Comparison of ENCODE assay signal across 1 cellular context in genomic region chr12:122895757-122896636, GRCh38.
TF ChIP-seq lines count a peak whose summit lies in the region.

A gene with protein sequence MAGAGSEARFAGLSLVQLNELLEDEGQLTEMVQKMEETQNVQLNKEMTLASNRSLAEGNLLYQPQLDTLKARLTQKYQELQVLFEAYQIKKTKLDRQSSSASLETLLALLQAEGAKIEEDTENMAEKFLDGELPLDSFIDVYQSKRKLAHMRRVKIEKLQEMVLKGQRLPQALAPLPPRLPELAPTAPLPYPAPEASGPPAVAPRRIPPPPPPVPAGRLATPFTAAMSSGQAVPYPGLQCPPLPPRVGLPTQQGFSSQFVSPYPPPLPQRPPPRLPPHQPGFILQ (minus strand): TSS chr12:122896124. CDS start chr12:122896062, 62 bp downstream.

TF ChIP-seq in K562, 482 proteins besides CTCF, POLR2A, EP300 and RAD21 (continued from another document and continues in another):
- TF ChIP-seq, protein P1, sequence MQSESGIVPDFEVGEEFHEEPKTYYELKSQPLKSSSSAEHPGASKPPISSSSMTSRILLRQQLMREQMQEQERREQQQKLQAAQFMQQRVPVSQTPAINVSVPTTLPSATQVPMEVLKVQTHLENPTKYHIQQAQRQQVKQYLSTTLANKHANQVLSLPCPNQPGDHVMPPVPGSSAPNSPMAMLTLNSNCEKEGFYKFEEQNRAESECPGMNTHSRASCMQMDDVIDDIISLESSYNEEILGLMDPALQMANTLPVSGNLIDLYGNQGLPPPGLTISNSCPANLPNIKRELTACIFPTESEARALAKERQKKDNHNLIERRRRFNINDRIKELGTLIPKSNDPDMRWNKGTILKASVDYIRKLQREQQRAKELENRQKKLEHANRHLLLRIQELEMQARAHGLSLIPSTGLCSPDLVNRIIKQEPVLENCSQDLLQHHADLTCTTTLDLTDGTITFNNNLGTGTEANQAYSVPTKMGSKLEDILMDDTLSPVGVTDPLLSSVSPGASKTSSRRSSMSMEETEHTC (IDR thresholded peaks at IDR 0.05), result peak; percentile 54
- TF ChIP-seq, protein P2, sequence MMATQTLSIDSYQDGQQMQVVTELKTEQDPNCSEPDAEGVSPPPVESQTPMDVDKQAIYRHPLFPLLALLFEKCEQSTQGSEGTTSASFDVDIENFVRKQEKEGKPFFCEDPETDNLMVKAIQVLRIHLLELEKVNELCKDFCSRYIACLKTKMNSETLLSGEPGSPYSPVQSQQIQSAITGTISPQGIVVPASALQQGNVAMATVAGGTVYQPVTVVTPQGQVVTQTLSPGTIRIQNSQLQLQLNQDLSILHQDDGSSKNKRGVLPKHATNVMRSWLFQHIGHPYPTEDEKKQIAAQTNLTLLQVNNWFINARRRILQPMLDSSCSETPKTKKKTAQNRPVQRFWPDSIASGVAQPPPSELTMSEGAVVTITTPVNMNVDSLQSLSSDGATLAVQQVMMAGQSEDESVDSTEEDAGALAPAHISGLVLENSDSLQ (IDR thresholded peaks at IDR 0.05), result peak; percentile 63; the same call in 1 of the 2 replicates
- TF ChIP-seq ZNF79 (CRISPR knock-in tag; IDR thresholded peaks at IDR 0.05; ENCODE audit: low read depth), result no peak
- TF ChIP-seq, protein P3, sequence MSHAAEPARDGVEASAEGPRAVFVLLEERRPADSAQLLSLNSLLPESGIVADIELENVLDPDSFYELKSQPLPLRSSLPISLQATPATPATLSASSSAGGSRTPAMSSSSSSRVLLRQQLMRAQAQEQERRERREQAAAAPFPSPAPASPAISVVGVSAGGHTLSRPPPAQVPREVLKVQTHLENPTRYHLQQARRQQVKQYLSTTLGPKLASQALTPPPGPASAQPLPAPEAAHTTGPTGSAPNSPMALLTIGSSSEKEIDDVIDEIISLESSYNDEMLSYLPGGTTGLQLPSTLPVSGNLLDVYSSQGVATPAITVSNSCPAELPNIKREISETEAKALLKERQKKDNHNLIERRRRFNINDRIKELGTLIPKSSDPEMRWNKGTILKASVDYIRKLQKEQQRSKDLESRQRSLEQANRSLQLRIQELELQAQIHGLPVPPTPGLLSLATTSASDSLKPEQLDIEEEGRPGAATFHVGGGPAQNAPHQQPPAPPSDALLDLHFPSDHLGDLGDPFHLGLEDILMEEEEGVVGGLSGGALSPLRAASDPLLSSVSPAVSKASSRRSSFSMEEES (CRISPR knock-in tag; IDR thresholded peaks at IDR 0.05), result peak; percentile 89
- TF ChIP-seq, protein P4, sequence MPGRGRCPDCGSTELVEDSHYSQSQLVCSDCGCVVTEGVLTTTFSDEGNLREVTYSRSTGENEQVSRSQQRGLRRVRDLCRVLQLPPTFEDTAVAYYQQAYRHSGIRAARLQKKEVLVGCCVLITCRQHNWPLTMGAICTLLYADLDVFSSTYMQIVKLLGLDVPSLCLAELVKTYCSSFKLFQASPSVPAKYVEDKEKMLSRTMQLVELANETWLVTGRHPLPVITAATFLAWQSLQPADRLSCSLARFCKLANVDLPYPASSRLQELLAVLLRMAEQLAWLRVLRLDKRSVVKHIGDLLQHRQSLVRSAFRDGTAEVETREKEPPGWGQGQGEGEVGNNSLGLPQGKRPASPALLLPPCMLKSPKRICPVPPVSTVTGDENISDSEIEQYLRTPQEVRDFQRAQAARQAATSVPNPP (IDR thresholded peaks at IDR 0.05; ENCODE audit: borderline replicate concordance, insufficient read depth, insufficient read length), result no peak
- no peak for TF ChIP-seq RUNX1 (IDR thresholded peaks at IDR 0.05; ENCODE audit: low read depth)
- TF ChIP-seq MEF2D (tag; conservative IDR thresholded peaks at IDR 0.05; ENCODE audit: low read depth), result no peak
- no peak for TF ChIP-seq U2AF1 (optimal IDR thresholded peaks at IDR 0.05; ENCODE audit: low read depth, low read length)
- TF ChIP-seq, protein P5, sequence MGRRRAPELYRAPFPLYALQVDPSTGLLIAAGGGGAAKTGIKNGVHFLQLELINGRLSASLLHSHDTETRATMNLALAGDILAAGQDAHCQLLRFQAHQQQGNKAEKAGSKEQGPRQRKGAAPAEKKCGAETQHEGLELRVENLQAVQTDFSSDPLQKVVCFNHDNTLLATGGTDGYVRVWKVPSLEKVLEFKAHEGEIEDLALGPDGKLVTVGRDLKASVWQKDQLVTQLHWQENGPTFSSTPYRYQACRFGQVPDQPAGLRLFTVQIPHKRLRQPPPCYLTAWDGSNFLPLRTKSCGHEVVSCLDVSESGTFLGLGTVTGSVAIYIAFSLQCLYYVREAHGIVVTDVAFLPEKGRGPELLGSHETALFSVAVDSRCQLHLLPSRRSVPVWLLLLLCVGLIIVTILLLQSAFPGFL (CRISPR knock-in tag; IDR thresholded peaks at IDR 0.05), result no peak
- peak; percentile 99 for TF ChIP-seq ATF7 (IDR thresholded peaks at IDR 0.05)
- TF ChIP-seq, protein P6, sequence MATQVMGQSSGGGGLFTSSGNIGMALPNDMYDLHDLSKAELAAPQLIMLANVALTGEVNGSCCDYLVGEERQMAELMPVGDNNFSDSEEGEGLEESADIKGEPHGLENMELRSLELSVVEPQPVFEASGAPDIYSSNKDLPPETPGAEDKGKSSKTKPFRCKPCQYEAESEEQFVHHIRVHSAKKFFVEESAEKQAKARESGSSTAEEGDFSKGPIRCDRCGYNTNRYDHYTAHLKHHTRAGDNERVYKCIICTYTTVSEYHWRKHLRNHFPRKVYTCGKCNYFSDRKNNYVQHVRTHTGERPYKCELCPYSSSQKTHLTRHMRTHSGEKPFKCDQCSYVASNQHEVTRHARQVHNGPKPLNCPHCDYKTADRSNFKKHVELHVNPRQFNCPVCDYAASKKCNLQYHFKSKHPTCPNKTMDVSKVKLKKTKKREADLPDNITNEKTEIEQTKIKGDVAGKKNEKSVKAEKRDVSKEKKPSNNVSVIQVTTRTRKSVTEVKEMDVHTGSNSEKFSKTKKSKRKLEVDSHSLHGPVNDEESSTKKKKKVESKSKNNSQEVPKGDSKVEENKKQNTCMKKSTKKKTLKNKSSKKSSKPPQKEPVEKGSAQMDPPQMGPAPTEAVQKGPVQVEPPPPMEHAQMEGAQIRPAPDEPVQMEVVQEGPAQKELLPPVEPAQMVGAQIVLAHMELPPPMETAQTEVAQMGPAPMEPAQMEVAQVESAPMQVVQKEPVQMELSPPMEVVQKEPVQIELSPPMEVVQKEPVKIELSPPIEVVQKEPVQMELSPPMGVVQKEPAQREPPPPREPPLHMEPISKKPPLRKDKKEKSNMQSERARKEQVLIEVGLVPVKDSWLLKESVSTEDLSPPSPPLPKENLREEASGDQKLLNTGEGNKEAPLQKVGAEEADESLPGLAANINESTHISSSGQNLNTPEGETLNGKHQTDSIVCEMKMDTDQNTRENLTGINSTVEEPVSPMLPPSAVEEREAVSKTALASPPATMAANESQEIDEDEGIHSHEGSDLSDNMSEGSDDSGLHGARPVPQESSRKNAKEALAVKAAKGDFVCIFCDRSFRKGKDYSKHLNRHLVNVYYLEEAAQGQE (CRISPR knock-in tag; IDR thresholded peaks at IDR 0.05; ENCODE audit: low read depth), result no peak
- TF ChIP-seq XRCC3 (IDR thresholded peaks at IDR 0.05), result no peak
- peak; percentile 95 for TF ChIP-seq JUND (IDR thresholded peaks at IDR 0.05; ENCODE audit: borderline replicate concordance, low read depth, low read length)
- TF ChIP-seq JUND (tag; IDR thresholded peaks at IDR 0.05; ENCODE audit: borderline replicate concordance, low read depth, low read length), result peak; percentile 94
- TF ChIP-seq ZNF655 (CRISPR knock-in tag; IDR thresholded peaks at IDR 0.05), result no peak
- TF ChIP-seq, protein P7, sequence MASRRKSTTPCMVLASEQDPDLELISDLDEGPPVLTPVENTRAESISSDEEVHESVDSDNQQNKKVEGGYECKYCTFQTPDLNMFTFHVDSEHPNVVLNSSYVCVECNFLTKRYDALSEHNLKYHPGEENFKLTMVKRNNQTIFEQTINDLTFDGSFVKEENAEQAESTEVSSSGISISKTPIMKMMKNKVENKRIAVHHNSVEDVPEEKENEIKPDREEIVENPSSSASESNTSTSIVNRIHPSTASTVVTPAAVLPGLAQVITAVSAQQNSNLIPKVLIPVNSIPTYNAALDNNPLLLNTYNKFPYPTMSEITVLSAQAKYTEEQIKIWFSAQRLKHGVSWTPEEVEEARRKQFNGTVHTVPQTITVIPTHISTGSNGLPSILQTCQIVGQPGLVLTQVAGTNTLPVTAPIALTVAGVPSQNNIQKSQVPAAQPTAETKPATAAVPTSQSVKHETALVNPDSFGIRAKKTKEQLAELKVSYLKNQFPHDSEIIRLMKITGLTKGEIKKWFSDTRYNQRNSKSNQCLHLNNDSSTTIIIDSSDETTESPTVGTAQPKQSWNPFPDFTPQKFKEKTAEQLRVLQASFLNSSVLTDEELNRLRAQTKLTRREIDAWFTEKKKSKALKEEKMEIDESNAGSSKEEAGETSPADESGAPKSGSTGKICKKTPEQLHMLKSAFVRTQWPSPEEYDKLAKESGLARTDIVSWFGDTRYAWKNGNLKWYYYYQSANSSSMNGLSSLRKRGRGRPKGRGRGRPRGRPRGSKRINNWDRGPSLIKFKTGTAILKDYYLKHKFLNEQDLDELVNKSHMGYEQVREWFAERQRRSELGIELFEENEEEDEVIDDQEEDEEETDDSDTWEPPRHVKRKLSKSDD (conservative IDR thresholded peaks at IDR 0.05; ENCODE audit: low read length), result peak; percentile 94
- TF ChIP-seq SAFB (IDR thresholded peaks at IDR 0.05; ENCODE audit: borderline replicate concordance, low read depth, low read length), result no peak
- TF ChIP-seq TAF1 (IDR thresholded peaks at IDR 0.05; ENCODE audit: control insufficient read depth, extremely low read depth, insufficient read depth, low read length, severe bottlenecking), result peak; percentile 89
- TF ChIP-seq ZNF282 (CRISPR knock-in tag; IDR thresholded peaks at IDR 0.05), result no peak
- no peak for TF ChIP-seq ZNF77 (CRISPR knock-in tag; IDR thresholded peaks at IDR 0.05)
- TF ChIP-seq DPF2 (IDR thresholded peaks at IDR 0.05), result peak; percentile 59; the same call in 1 of the 2 replicates
- no peak for TF ChIP-seq SMAD2 (IDR thresholded peaks at IDR 0.05; ENCODE audit: low read depth, low read length)
- no peak; the same call in 1 of the 2 replicates for TF ChIP-seq TCF7 (IDR thresholded peaks at IDR 0.05; ENCODE audit: borderline replicate concordance)
- TF ChIP-seq CTCFL (IDR thresholded peaks at IDR 0.05; ENCODE audit: borderline replicate concordance, insufficient read depth, low read depth, low read length, poor library complexity, severe bottlenecking), result no peak
- TF ChIP-seq ZBTB7A (IDR thresholded peaks at IDR 0.05; ENCODE audit: borderline replicate concordance, control insufficient read depth, low read depth, low read length), result peak; percentile 65
- TF ChIP-seq PML (IDR thresholded peaks at IDR 0.05; ENCODE audit: low read length), result peak; percentile 77; the same call in 1 of the 2 replicates
- TF ChIP-seq ZNF23 (CRISPR knock-in tag; IDR thresholded peaks at IDR 0.05), result no peak
- TF ChIP-seq TGIF2 (CRISPR knock-in tag; IDR thresholded peaks at IDR 0.05), result no peak
- TF ChIP-seq TCF15 (CRISPR knock-in tag; IDR thresholded peaks at IDR 0.05), result no peak
- peak; percentile 84 for TF ChIP-seq BHLHE40 (IDR thresholded peaks at IDR 0.05; ENCODE audit: low read length)
- peak; percentile 100 for TF ChIP-seq TARDBP (IDR thresholded peaks at IDR 0.05)
- TF ChIP-seq PTBP1 (IDR thresholded peaks at IDR 0.05; ENCODE audit: low read depth, low read length), result 0 out of 2 replicates have a peak, but pooled peaks have one; percentile 33
- no peak for TF ChIP-seq CREB5 (CRISPR knock-in tag; IDR thresholded peaks at IDR 0.05)
- no peak for TF ChIP-seq NFYB (IDR thresholded peaks at IDR 0.05; ENCODE audit: extremely low read depth, insufficient read length)
- TF ChIP-seq RBBP5 (IDR thresholded peaks at IDR 0.05; ENCODE audit: borderline replicate concordance, insufficient read depth, low read length, poor library complexity, severe bottlenecking), result peak; percentile 95
- peak; percentile 44 to 73; a peak in 3 of 4 replicates for TF ChIP-seq KDM1A (IDR thresholded peaks at IDR 0.05)
- peak; percentile 87 for TF ChIP-seq KDM5B (IDR thresholded peaks at IDR 0.05; ENCODE audit: insufficient replicate concordance, low read depth, low read length)
